8 cellular contexts compared by ENCODE assay signal in the genomic region with DNA sequence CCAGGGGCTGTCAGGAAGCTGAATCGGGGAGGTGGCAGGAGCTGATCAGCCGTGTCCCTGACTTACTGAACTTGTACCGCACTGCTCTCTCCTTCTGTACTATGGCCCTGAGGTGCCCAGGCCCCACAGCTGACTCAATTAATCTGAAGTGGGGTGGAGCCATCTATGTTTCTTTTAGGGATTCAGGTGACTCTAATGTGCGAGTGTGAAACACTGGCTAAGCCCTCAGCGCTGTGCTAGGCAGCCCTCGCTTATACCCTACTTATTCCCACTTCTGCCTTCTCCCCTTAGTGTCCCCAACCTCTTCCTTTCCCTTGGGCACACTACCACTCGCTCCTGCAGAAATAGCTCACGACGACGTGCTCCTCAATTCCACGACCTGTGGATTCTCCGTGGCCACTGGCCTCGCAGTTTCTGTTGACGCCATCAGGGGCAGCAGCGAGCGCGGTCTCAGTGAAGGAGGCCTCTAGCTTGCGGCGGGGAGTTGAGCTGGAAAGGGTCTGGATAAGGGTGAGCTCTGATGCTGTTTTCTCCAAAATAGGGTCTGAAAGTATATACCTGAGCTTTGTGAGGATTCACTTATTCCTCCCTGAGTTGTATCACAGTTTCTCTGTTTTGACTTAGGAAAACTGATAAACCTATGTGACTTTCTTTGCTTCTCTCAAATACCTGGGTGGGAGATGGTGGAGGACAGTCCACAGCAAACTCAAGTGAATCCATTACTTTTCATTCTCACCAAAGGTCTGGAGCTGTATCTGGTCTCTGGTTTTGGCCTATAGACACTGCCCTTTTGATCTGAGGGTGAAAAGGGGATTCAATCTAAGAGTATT.
A peak's percentile ranks its signal among the peaks of the same experiment; 100 is the strongest.
DNase-seq lines count a peak whose midpoint lies in the region; ATAC-seq and TF ChIP-seq lines count a peak whose summit lies in the region.

No MANE protein-coding gene starts in this region.

- no peaks in the 10 kb centered on the region for H3K9me3 Mint-ChIP-seq in T-cell

- POLR2A ChIA-PET in T-cell (lab: Charles Lee) = interaction anchor here (0.6 kb wide), 2 partner anchors 25 to 58 kb away, joined by 3 read pairs; no protein-coding TSS in a partner anchor

- H3K4me1 Mint-ChIP-seq in T-cell = peaks cover 4 to 12% (median 6%) of the 10 kb centered on the region in 3 donors

- no peak overlapping the region for H3K4me3 ChIP-seq in brain microvascular endothelial cell (ENCODE audit: low read depth, low read length)

- in situ Hi-C loops in brain microvascular endothelial cell (cut with HindIII; ENCODE audit: low pct_ligation_motif_present, low sequenced_read_pairs) = no loop called here

- H3K27me3 Mint-ChIP-seq in T-cell = no peaks in the 10 kb centered on the region

- ATAC-seq in T-cell (replicated peaks in 1 of 4) (peak in 1 of 4 experiments; percentile 36), left colon (peak; percentile 53), HG03378 (IDR thresholded peaks at IDR 0.05; ENCODE audit: unreplicated experiment) (no peak)

- DNase-seq in NCI-H748 (lab: John Stamatoyannopoulos, UW; ENCODE audit: unreplicated experiment) (peak; percentile 19), NCI-H748 treated with DMSO at 0.1 percent for 48 hours (lab: John Stamatoyannopoulos, UW) (no peak), T-cell (peak in 28 of 34 experiments; percentile 4 to 47 (median 32)), brain microvascular endothelial cell (no peak), left colon (peak in 1 of 2 donors; percentile 47), GM19238 (ENCODE audit: insufficient read length, low spot score) (no peak)
- peak; percentile 12 for DNase-seq in stimulated activated CD8-positive, alpha-beta memory T cell treated with anti-CD3 and anti-CD28 coated beads, Interleukin-15, amount 100 ng/mL, for 1 hour (ENCODE audit: low read depth)

- H3K27ac ChIP-seq in brain microvascular endothelial cell = no peak overlapping the region

- TF ChIP-seq CTCF in brain microvascular endothelial cell (IDR thresholded peaks at IDR 0.05; ENCODE audit: low read depth, low read length, missing control alignments) = peak; percentile 92

- no peak overlapping the region for H3K27ac Mint-ChIP-seq in T-cell

- peak overlapping the region in 1 of 3 donors; percentile 40 for H3K4me3 Mint-ChIP-seq in T-cell

- no peaks in the 10 kb centered on the region for H3K36me3 Mint-ChIP-seq in T-cell

- intact Hi-C loops in left colon (cut with DNase I, micrococcal nuclease) = no loop called here

- CTCF ChIA-PET in T-cell (lab: Charles Lee) = interaction anchor here (0.7 to 1.4 kb wide), 6 partner anchors 13 to 298 kb away, joined by 3 to 6 read pairs (median 4); no protein-coding TSS in a partner anchor

- no peaks in the 10 kb centered on the region for H3K36me3 ChIP-seq in brain microvascular endothelial cell (replicated peaks)

- H3K27me3 ChIP-seq in brain microvascular endothelial cell (replicated peaks) = no peaks in the 10 kb centered on the region

Comparison
In these comparisons a context has a peak if more than half of its experiments do, and no peak if none do; other contexts are left out.
1. DNase-seq: peak in NCI-H748 (single experiment), T-cell (28 of 34) and stimulated activated CD8-positive, alpha-beta memory T cell treated with anti-CD3 and anti-CD28 coated beads, Interleukin-15, amount 100 ng/mL, for 1 hour (single experiment); none in NCI-H748 treated with DMSO at 0.1 percent for 48 hours (single experiment), brain microvascular endothelial cell (single experiment) and GM19238 (single experiment).